8 cellular contexts compared by ENCODE assay signal in genomic region chr16:53130193-53131049, GRCh38.
DNase-seq lines count a peak whose midpoint lies in the region; ATAC-seq, FAIRE-seq and TF ChIP-seq lines count a peak whose summit lies in the region.

No MANE protein-coding gene starts in this region.

- no peak for FAIRE-seq in RCC 7860 (lab: Jason Lieb, UNC)

- no peaks in the 10 kb centered on the region for H3K27me3 ChIP-seq in GM23338 (ENCODE audit: insufficient read depth)

- H3K4me1 ChIP-seq in GM23338 (ENCODE audit: insufficient read depth) = peaks cover 21% of the 10 kb centered on the region

- no peaks in the 10 kb centered on the region for H3K9me2 ChIP-seq in GM23338 (ENCODE audit: insufficient read depth)

- H3K27me3 Mint-ChIP-seq in GM23338 (ENCODE audit: insufficient read depth, low read depth, poor library complexity) = peaks cover 5% of the 10 kb centered on the region
- no peaks in the 10 kb centered on the region for H3K27me3 Mint-ChIP-seq in natural killer cell (ENCODE audit: low read depth in 2 of 2)

- H3K4me3 ChIP-seq in GM23338 (peak overlapping the region; percentile 76), fibroblast of mammary gland (ENCODE audit: control insufficient read depth, low read depth, low read length) (peak overlapping the region; percentile 58)

- 0 out of 2 replicates have a peak, but pooled peaks cover 4% of the 10 kb centered on the region for H4K20me1 ChIP-seq in GM23338 (replicated peaks; ENCODE audit: insufficient read depth)

- H3K4me2 ChIP-seq in GM23338 = peak overlapping the region; percentile 93

- DNase-seq in EH (ENCODE audit: low read depth) (peak; percentile 96), GM23338 (ENCODE audit: low spot score) (peak; percentile 95), Kasumi-1 (lab: John Stamatoyannopoulos, UW) (peak; percentile 91 to 93), RCC 7860 (ENCODE audit: low spot score) (peak; percentile 84), fibroblast of mammary gland (ENCODE audit: low read depth) (peak; percentile 89), natural killer cell (peak; percentile 94)
- peak; percentile 83 to 92 for DNase-seq in activated T-helper 1 cell treated with anti-CD3 and anti-CD28 coated beads, Interleukin-2, amount 50 U/mL, for 16 hours (ENCODE audit: low read depth in 1 of 2, low spot score in 1 of 2)
- peak; percentile 87 to 95 (median 92) for DNase-seq in stimulated activated naive CD4-positive, alpha-beta T cell (lab: John Stamatoyannopoulos, UW)

- peaks cover 11% of the 10 kb centered on the region for H3K79me2 ChIP-seq in GM23338 (replicated peaks; ENCODE audit: insufficient read depth)

- H3K4me3 Mint-ChIP-seq in GM23338 (peak overlapping the region; percentile 86), natural killer cell (peak overlapping the region; percentile 87)

- peaks cover 17% of the 10 kb centered on the region for H3K4me1 Mint-ChIP-seq in GM23338
- H3K4me1 Mint-ChIP-seq in natural killer cell = peaks cover 9 to 18% of the 10 kb centered on the region in 2 donors

- H3K36me3 Mint-ChIP-seq in GM23338 (ENCODE audit: low read depth) (no peaks in the 10 kb centered on the region; the same call in 2 of the 3 replicates), natural killer cell (no peaks in the 10 kb centered on the region)

- peak overlapping the region; percentile 94 for H3K27ac ChIP-seq in GM23338 (ENCODE audit: low read depth)

- no peaks in the 10 kb centered on the region for H3K36me3 ChIP-seq in GM23338 (ENCODE audit: insufficient read depth)

- peaks cover 7% of the 10 kb centered on the region for H3F3A ChIP-seq in GM23338 (replicated peaks; ENCODE audit: low read depth)

- peak; percentile 87 for ATAC-seq in GM23338
- peak; percentile 86 to 96 (median 90) for ATAC-seq in natural killer cell

- TF ChIP-seq CTCF in GM23338 (conservative IDR thresholded peaks at IDR 0.05; ENCODE audit: low read depth in 2 of 2) (peak in 1 of 2 experiments; percentile 61; a peak in 2 of 4 replicates), fibroblast of mammary gland (conservative IDR thresholded peaks at IDR 0.05; ENCODE audit: control insufficient read depth, insufficient read depth, low read depth, low read length) (no peak), natural killer cell (IDR thresholded peaks at IDR 0.05) (peak; percentile 50)

- no peaks in the 10 kb centered on the region; the same call in 2 of the 3 replicates for H3K9me3 Mint-ChIP-seq in GM23338
- no peaks in the 10 kb centered on the region for H3K9me3 Mint-ChIP-seq in natural killer cell

- intact Hi-C loops in natural killer cell (cut with micrococcal nuclease) = loop anchor here (1.0 to 10.0 kb wide), 6 partner anchors 30 to 374 kb away; partner anchors contain the start of genes AKTIP and CHD9

- peak overlapping the region; percentile 90 for H3K27ac Mint-ChIP-seq in GM23338
- H3K27ac Mint-ChIP-seq in natural killer cell = peak overlapping the region; percentile 87 to 91

- H2AFZ ChIP-seq in GM23338 = peak overlapping the region; percentile 80; the same call in 1 of the 2 replicates

TF ChIP-seq in GM23338, 12 proteins besides CTCF, POLR2A, EP300 and RAD21:
- no peak for TF ChIP-seq ETS1 (IDR thresholded peaks at IDR 0.05)
- TF ChIP-seq CREB1 (CRISPR knock-in tag; IDR thresholded peaks at IDR 0.05; ENCODE audit: low read depth) = 0 out of 2 replicates have a peak, but pooled peaks have one; percentile 21
- TF ChIP-seq EZH2phosphoT487 (IDR thresholded peaks at IDR 0.05; ENCODE audit: unreplicated experiment) = no peak
- no peak for TF ChIP-seq ZNF114 (CRISPR knock-in tag; IDR thresholded peaks at IDR 0.05)
- TF ChIP-seq REST (IDR thresholded peaks at IDR 0.05; ENCODE audit: unreplicated experiment) = no peak
- TF ChIP-seq POLR2AphosphoS5 (IDR thresholded peaks at IDR 0.05; ENCODE audit: low read depth) = peak; percentile 58; the same call in 1 of the 2 replicates
- TF ChIP-seq ZNF331 (CRISPR knock-in tag; IDR thresholded peaks at IDR 0.05; ENCODE audit: low read depth) = no peak
TF ChIP-seq in GM23338: peak in this region for 2.

Comparison
In these comparisons a context has a peak if more than half of its experiments do, and no peak if none do; other contexts are left out.
1. Peak in every context shown above with its lines: DNase-seq, ATAC-seq, H3K4me3 ChIP-seq and H3K27ac ChIP-seq.